In the genomic region with DNA sequence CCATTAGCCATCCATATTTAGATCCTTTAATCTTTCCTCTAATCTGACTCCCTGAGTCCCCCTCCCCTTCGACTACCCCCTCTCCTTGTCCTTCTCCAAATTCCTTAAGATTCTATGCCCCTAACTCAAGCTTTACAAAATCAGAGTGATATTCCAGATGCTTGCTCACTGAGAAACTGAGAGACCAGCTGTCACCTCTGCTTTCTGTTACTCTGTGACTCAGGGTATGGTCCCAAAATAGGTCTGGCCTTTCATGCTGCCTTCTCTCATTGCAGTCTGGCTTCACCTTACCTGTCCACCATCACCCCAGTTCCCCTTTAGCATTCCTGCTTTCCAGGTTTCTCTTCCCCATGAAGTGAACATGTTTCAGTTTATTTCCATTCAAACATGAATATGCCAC, we compare ENCODE assay signal across 1 cellular context.
TF ChIP-seq lines count a peak whose summit lies in the region.

No MANE protein-coding gene starts in this region.

TF ChIP-seq in SK-N-SH treated with all-trans-retinoic acid at 6 μM for 48 hours, 23 proteins besides CTCF, POLR2A, EP300 and RAD21 (continued from another document):
- TF ChIP-seq, protein P1, sequence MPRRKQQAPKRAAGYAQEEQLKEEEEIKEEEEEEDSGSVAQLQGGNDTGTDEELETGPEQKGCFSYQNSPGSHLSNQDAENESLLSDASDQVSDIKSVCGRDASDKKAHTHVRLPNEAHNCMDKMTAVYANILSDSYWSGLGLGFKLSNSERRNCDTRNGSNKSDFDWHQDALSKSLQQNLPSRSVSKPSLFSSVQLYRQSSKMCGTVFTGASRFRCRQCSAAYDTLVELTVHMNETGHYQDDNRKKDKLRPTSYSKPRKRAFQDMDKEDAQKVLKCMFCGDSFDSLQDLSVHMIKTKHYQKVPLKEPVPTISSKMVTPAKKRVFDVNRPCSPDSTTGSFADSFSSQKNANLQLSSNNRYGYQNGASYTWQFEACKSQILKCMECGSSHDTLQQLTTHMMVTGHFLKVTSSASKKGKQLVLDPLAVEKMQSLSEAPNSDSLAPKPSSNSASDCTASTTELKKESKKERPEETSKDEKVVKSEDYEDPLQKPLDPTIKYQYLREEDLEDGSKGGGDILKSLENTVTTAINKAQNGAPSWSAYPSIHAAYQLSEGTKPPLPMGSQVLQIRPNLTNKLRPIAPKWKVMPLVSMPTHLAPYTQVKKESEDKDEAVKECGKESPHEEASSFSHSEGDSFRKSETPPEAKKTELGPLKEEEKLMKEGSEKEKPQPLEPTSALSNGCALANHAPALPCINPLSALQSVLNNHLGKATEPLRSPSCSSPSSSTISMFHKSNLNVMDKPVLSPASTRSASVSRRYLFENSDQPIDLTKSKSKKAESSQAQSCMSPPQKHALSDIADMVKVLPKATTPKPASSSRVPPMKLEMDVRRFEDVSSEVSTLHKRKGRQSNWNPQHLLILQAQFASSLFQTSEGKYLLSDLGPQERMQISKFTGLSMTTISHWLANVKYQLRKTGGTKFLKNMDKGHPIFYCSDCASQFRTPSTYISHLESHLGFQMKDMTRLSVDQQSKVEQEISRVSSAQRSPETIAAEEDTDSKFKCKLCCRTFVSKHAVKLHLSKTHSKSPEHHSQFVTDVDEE (CRISPR knock-in tag; IDR thresholded peaks at IDR 0.05): no peak
- no peak for TF ChIP-seq TOX (CRISPR knock-in tag; IDR thresholded peaks at IDR 0.05; ENCODE audit: borderline replicate concordance)
- TF ChIP-seq, protein P2, sequence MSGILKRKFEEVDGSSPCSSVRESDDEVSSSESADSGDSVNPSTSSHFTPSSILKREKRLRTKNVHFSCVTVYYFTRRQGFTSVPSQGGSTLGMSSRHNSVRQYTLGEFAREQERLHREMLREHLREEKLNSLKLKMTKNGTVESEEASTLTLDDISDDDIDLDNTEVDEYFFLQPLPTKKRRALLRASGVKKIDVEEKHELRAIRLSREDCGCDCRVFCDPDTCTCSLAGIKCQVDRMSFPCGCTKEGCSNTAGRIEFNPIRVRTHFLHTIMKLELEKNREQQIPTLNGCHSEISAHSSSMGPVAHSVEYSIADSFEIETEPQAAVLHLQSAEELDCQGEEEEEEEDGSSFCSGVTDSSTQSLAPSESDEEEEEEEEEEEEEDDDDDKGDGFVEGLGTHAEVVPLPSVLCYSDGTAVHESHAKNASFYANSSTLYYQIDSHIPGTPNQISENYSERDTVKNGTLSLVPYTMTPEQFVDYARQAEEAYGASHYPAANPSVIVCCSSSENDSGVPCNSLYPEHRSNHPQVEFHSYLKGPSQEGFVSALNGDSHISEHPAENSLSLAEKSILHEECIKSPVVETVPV (CRISPR knock-in tag; IDR thresholded peaks at IDR 0.05): no peak
